In genomic region chr18:7273301-7273911, GRCh38 we compare ENCODE assay signal across 10 cellular contexts. TPM values are rescaled to one million over a fixed set of nuclear protein-coding genes. Genes with fewer than 3 reads are reported as not detected.
DNase-seq lines count a peak whose midpoint lies in the region; ATAC-seq and TF ChIP-seq lines count a peak whose summit lies in the region.
"Had no signal": no experiment of that assay in that cellular context is flagged by ENCODE, and none has a peak within 500 bp of the region (broad histone marks: within the 10 kb centered on the region; RNA-seq: fewer than 3 reads in every experiment).

No MANE protein-coding gene starts in this region.

- no peak for TF ChIP-seq CTCF in RWPE1 (conservative IDR thresholded peaks at IDR 0.05; ENCODE audit: low read depth)

- CTCF ChIA-PET in RWPE1 (lab: Yijun Ruan, JAX), result interaction anchor here (0.6 to 3.3 kb wide), 5 partner anchors 11 to 1207 kb away, joined by 3 to 49 read pairs (median 3); partner anchors contain the start of gene PTPRM

- peak; percentile 5 to 31 for DNase-seq in AML-193 (lab: John Stamatoyannopoulos, UW)
- DNase-seq in RWPE1 (ENCODE audit: low spot score), result peak; percentile 36
- peak; percentile 64 for DNase-seq in glomerular endothelial cell (ENCODE audit: extremely low read depth, low read depth, low spot score)
- DNase-seq in pons (ENCODE audit: low spot score), result peak; percentile 14
- DNase-seq in NOMO-1 treated with dmso at 0.1 percent for 144 hours (lab: John Stamatoyannopoulos, UW; ENCODE audit: unreplicated experiment), result no peak
- no peak for DNase-seq in SK-N-DZ (ENCODE audit: low spot score)
- DNase-seq in effector CD4-positive, alpha-beta T cell, result no peak

- peak overlapping the region; percentile 79 for H3K27ac ChIP-seq in RWPE1

- POLR2A ChIA-PET in RWPE1 (lab: Yijun Ruan, JAX; ENCODE audit: low non-redundant PET), result no interaction called here

- ATAC-seq in HG03280 (IDR thresholded peaks at IDR 0.05; ENCODE audit: unreplicated experiment), result no peak
- ATAC-seq: HCT116 had no signal

RNA-seq across cellular contexts. Expression of gene LRRC30, which starts 42.5 kb away (rescaled TPM):
- total RNA-seq in glomerular endothelial cell, result not detected in 2 replicates
- polyA plus RNA-seq in SK-N-DZ (2014; cell fraction: cytosol; rRNA removed), result not detected in 2 replicates
- polyA plus RNA-seq in SK-N-DZ (2014; cell fraction: nucleus; rRNA removed), result not detected in 2 replicates
- total RNA-seq: activated T-helper 2 cell treated with anti-CD3 and anti-CD28 coated beads, Interferon-gamma antibody, Interleukin-2, Interleukin-4, amounts not matched to agents 10 μg/mL and 5 μg/mL and 100 μg/mL, durations not matched to agents 14 hours and 24 hours and 36 hours had no signal

Comparison
In these comparisons a context has a peak if more than half of its experiments do, and no peak if none do; other contexts are left out.
1. DNase-seq: peak in AML-193 (2 of 2), RWPE1 (single experiment), glomerular endothelial cell (single experiment) and pons (single experiment); none in NOMO-1 treated with dmso at 0.1 percent for 144 hours (single experiment), SK-N-DZ (single experiment) and effector CD4-positive, alpha-beta T cell (single experiment).